8 cellular contexts compared by ENCODE assay signal in the genomic region with DNA sequence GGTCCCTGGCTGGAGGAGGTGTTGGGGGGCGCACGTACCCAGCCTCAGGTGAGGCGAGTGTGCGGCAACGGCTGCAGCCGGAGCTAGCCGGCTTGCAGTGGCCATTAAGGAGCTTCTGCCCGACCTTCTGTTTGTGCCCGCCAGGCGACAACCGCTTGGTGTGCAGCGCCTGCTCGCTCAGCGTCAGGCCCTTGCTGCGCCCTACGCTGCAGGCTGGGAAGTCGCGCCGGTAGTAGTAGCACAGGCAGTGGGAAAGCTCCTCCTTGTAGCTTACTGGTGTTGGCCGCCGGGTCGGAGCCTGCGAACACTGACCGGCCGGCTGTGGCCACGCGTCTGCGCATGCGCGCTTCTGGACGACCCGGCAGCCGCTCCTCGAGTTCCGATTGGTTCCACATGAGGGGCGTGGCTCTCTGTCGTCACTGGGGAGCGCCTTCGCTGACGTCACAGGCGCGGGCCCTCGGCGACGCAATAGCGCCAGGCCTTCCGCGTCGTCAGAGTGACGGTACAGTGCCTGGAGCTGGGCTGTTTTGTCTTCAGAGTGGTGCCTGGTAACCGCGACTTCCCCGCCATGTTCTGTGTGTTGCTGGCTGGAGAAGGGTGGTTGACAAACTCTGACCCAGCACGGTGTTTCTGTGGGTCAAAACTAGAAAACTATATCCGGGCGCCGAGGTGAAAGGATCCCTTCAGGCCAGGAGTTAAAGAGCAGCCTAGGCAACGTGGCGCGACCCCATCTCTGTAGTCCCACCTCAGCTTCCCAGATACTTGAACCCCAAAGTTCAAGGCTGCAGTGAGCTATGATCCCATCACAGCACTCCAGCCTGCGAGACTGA.
DNase-seq lines count a peak whose midpoint lies in the region; ATAC-seq, FAIRE-seq and TF ChIP-seq lines count a peak whose summit lies in the region.

No MANE protein-coding gene starts in this region.

- peak; percentile 39 for TF ChIP-seq CTCF in mesothelial cell of epicardium (IDR thresholded peaks at IDR 0.05; ENCODE audit: unreplicated experiment)

- peaks cover 20% of the 10 kb centered on the region for H3K4me1 Mint-ChIP-seq in mesothelial cell of epicardium

- FAIRE-seq in HTR-8/SVneo (lab: Jason Lieb, UNC) (peak; percentile 31), endometrium (lab: Jason Lieb, UNC) (peak; percentile 94)

- ATAC-seq in GM21367 (IDR thresholded peaks at IDR 0.05; ENCODE audit: unreplicated experiment): peak; percentile 93

- H3K27ac Mint-ChIP-seq in mesothelial cell of epicardium: peak overlapping the region; percentile 100

- H3K27me3 Mint-ChIP-seq in mesothelial cell of epicardium (ENCODE audit: low read depth): peaks cover 2% of the 10 kb centered on the region

- H3K4me3 Mint-ChIP-seq in mesothelial cell of epicardium: peak overlapping the region; percentile 97

- in situ Hi-C loops in Caki2 (cut with HindIII; ENCODE audit: low pct_unique_long_range_greater_than_20kb, low sequenced_read_pairs): no loop called here

- H3K9me3 Mint-ChIP-seq in mesothelial cell of epicardium: no peaks in the 10 kb centered on the region

- DNase-seq in Caki2 (ENCODE audit: low read depth) (peak; percentile 97), HTR-8/SVneo (ENCODE audit: insufficient read length, low spot score) (peak; percentile 95), NOMO-1 treated with dmso at 0.1 percent for 144 hours (lab: John Stamatoyannopoulos, UW; ENCODE audit: unreplicated experiment) (peak; percentile 92), mesothelial cell of epicardium (ENCODE audit: low spot score in 2 of 2, unreplicated experiment in 2 of 2) (peak; percentile 99 to 100)
- peak; percentile 94 for DNase-seq in activated CD8-positive, alpha-beta memory T cell treated with anti-CD3 and anti-CD28 coated beads, Interleukin-2, amount 50 U/mL, for 24 hours (ENCODE audit: extremely low read depth)
- DNase-seq in stimulated activated CD8-positive, alpha-beta memory T cell treated with anti-CD3 and anti-CD28 coated beads, Interleukin-15, amount 100 ng/mL, for 48 hours (ENCODE audit: low read depth in 2 of 2): peak; percentile 97

- H3K36me3 Mint-ChIP-seq in mesothelial cell of epicardium: no peaks in the 10 kb centered on the region

Comparison
In these comparisons a context has a peak if more than half of its experiments do, and no peak if none do; other contexts are left out.
1. Peak in every context shown above with its lines: DNase-seq and ATAC-seq.